30 cellular contexts compared by ENCODE assay signal in the genomic region with DNA sequence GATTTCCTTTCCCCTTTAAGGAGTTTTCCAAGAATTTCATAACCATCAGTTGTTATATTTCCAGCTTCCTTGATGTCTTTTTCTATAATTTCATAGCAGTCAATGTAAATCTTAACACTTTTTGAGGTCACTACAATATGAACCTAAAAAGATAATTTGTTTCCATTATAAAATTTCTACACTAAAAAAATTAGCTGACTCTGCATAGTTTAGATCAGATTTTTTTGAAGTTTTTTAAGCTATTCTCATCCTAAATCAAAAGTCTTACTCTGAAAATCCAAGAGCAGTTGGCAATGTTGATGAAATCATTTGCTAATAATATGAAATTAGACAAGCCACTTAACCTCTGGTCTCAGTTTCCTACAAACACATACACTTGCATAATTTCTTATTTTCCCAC.
"Had no signal": no experiment of that assay in that cellular context is flagged by ENCODE, and none has a peak within 500 bp of the region (broad histone marks: within the 10 kb centered on the region; RNA-seq: fewer than 3 reads in every experiment).

No MANE protein-coding gene starts in this region.

- H3K4me2 ChIP-seq: SK-N-SH had no signal

- H3K4me3 ChIP-seq: adrenal gland, body of pancreas, breast epithelium, MG63, Peyer's patch, SJSA1 had no signal

- H3K9me3 Mint-ChIP-seq: activated CD4-positive, alpha-beta T cell treated with anti-CD3 and anti-CD28 coated beads, Interleukin-2, amount 10 ng/mL, durations not matched to agents 24 days and 14 days; activated CD8-positive, alpha-beta T cell treated with anti-CD3 and anti-CD28 coated beads for 36 hours; activated naive CD4-positive, alpha-beta T cell treated with anti-CD3 and anti-CD28 coated beads, Interleukin-2, amount 50 U/mL, for 24 hours; activated naive CD8-positive, alpha-beta T cell treated with anti-CD3 and anti-CD28 coated beads, Interleukin-2, amount 10 ng/mL, durations not matched to agents 7 days and 5 days; activated T-cell treated with anti-CD3 and anti-CD28 coated beads, Interleukin-2, amount 50 U/mL, for 72 hours; activated T-helper 17 cell treated with anti-CD3 and anti-CD28 coated beads, Interleukin-2, amount 50 U/mL, for 72 hours; T-helper 1 cell treated with Interleukin-12 subunit alpha and Interleukin-12 subunit beta and Interleukin-4 antibody, amounts not matched to agents 30 μg/mL and 1 μg/mL, for 36 hours; T-helper 2 cell treated with Interferon-gamma antibody and Interleukin-4, amounts not matched to agents 5 μg/mL and 100 μg/mL, for 36 hours had no signal

- H3K36me3 ChIP-seq: adrenal gland, breast epithelium, Peyer's patch had no signal

- H3K9ac ChIP-seq: SK-N-SH had no signal

- H3K27me3 ChIP-seq: adrenal gland, body of pancreas, breast epithelium, MG63, Peyer's patch, SJSA1 had no signal

- ATAC-seq: activated CD8-positive, alpha-beta T cell treated with anti-CD3 and anti-CD28 coated beads for 36 hours; activated T-cell treated with anti-CD3 and anti-CD28 coated beads, Interleukin-2, amount 50 U/mL, for 72 hours; activated T-helper 17 cell treated with anti-CD3 and anti-CD28 coated beads, Interleukin-2, amount 50 U/mL, for 72 hours; body of pancreas; PC-3 had no signal

- DNase-seq: activated CD4-positive, alpha-beta T cell treated with anti-CD3 and anti-CD28 coated beads, Interleukin-2, amount 10 ng/mL, durations not matched to agents 24 days and 14 days; activated CD4-positive, alpha-beta T cell treated with anti-CD3 and anti-CD28 coated beads, Interleukin-2, amount 50 U/mL, for 4 hours; activated CD8-positive, alpha-beta T cell treated with anti-CD3 and anti-CD28 coated beads for 36 hours; activated effector memory CD4-positive, alpha-beta T cell treated with anti-CD3 and anti-CD28 coated beads, Interleukin-2, amount 50 U/mL, for 16 hours; activated naive CD4-positive, alpha-beta T cell treated with Interleukin-2 at 50 U/mL for 16 hours; activated naive CD8-positive, alpha-beta T cell treated with anti-CD3 and anti-CD28 coated beads, Interleukin-2, amount 10 ng/mL, durations not matched to agents 7 days and 5 days; activated T-cell treated with anti-CD3 and anti-CD28 coated beads, Interleukin-2, amount 50 U/mL, for 1 hour; activated T-cell treated with anti-CD3 and anti-CD28 coated beads, Interleukin-2, amount 50 U/mL, for 72 hours; adrenal gland; body of pancreas; caudate nucleus; Kasumi-1; MG63; NCI-H1092; NCI-H1436 treated with DMSO at 0.1 percent for 48 hours; NCI-H1694 treated with DMSO at 0.1 percent for 48 hours; NCI-H2029; NCI-H345; NCI-H524 treated with DMSO at 0.1 percent for 48 hours; PC-3; Peyer's patch; RPMI8226; SHP77 treated with DMSO at 0.1 percent for 48 hours; SK-N-SH had no signal

- H3K4me1 ChIP-seq: adrenal gland, body of pancreas, breast epithelium, Peyer's patch, SJSA1 had no signal

- H3K9me3 ChIP-seq: adrenal gland, body of pancreas, breast epithelium, MG63, Peyer's patch, SJSA1, SK-N-SH had no signal

- H3K27ac ChIP-seq: adrenal gland, body of pancreas, breast epithelium, Peyer's patch, SJSA1 had no signal

- H3K27ac Mint-ChIP-seq: activated CD4-positive, alpha-beta T cell treated with anti-CD3 and anti-CD28 coated beads, Interleukin-2, amount 10 ng/mL, durations not matched to agents 24 days and 14 days; activated CD8-positive, alpha-beta T cell treated with anti-CD3 and anti-CD28 coated beads for 36 hours; activated naive CD4-positive, alpha-beta T cell treated with anti-CD3 and anti-CD28 coated beads, Interleukin-2, amount 50 U/mL, for 24 hours; activated naive CD8-positive, alpha-beta T cell treated with anti-CD3 and anti-CD28 coated beads, Interleukin-2, amount 10 ng/mL, durations not matched to agents 7 days and 5 days; activated T-cell treated with anti-CD3 and anti-CD28 coated beads, Interleukin-2, amount 50 U/mL, for 72 hours; activated T-helper 17 cell treated with anti-CD3 and anti-CD28 coated beads, Interleukin-2, amount 50 U/mL, for 72 hours; T-helper 1 cell treated with Interleukin-12 subunit alpha and Interleukin-12 subunit beta and Interleukin-4 antibody, amounts not matched to agents 30 μg/mL and 1 μg/mL, for 36 hours; T-helper 2 cell treated with Interferon-gamma antibody and Interleukin-4, amounts not matched to agents 5 μg/mL and 100 μg/mL, for 36 hours had no signal

- H3K4me3 Mint-ChIP-seq: activated CD4-positive, alpha-beta T cell treated with anti-CD3 and anti-CD28 coated beads, Interleukin-2, amount 10 ng/mL, durations not matched to agents 24 days and 14 days; activated CD8-positive, alpha-beta T cell treated with anti-CD3 and anti-CD28 coated beads for 36 hours; activated naive CD4-positive, alpha-beta T cell treated with anti-CD3 and anti-CD28 coated beads, Interleukin-2, amount 50 U/mL, for 24 hours; activated naive CD8-positive, alpha-beta T cell treated with anti-CD3 and anti-CD28 coated beads, Interleukin-2, amount 10 ng/mL, durations not matched to agents 7 days and 5 days; activated T-cell treated with anti-CD3 and anti-CD28 coated beads, Interleukin-2, amount 50 U/mL, for 72 hours; activated T-helper 17 cell treated with anti-CD3 and anti-CD28 coated beads, Interleukin-2, amount 50 U/mL, for 72 hours; T-helper 1 cell treated with Interleukin-12 subunit alpha and Interleukin-12 subunit beta and Interleukin-4 antibody, amounts not matched to agents 30 μg/mL and 1 μg/mL, for 36 hours; T-helper 2 cell treated with Interferon-gamma antibody and Interleukin-4, amounts not matched to agents 5 μg/mL and 100 μg/mL, for 36 hours had no signal

- H3K4me1 Mint-ChIP-seq: activated CD4-positive, alpha-beta T cell treated with anti-CD3 and anti-CD28 coated beads, Interleukin-2, amount 10 ng/mL, durations not matched to agents 24 days and 14 days; activated naive CD4-positive, alpha-beta T cell treated with anti-CD3 and anti-CD28 coated beads, Interleukin-2, amount 50 U/mL, for 24 hours; activated naive CD8-positive, alpha-beta T cell treated with anti-CD3 and anti-CD28 coated beads, Interleukin-2, amount 10 ng/mL, durations not matched to agents 7 days and 5 days; activated T-helper 17 cell treated with anti-CD3 and anti-CD28 coated beads, Interleukin-2, amount 50 U/mL, for 72 hours had no signal

- H3K27me3 Mint-ChIP-seq: activated CD4-positive, alpha-beta T cell treated with anti-CD3 and anti-CD28 coated beads, Interleukin-2, amount 10 ng/mL, durations not matched to agents 24 days and 14 days; activated CD8-positive, alpha-beta T cell treated with anti-CD3 and anti-CD28 coated beads for 36 hours had no signal

- H3K36me3 Mint-ChIP-seq: activated naive CD4-positive, alpha-beta T cell treated with anti-CD3 and anti-CD28 coated beads, Interleukin-2, amount 50 U/mL, for 24 hours; activated naive CD8-positive, alpha-beta T cell treated with anti-CD3 and anti-CD28 coated beads, Interleukin-2, amount 10 ng/mL, durations not matched to agents 7 days and 5 days had no signal
